ENCODE assay signal across 8 cellular contexts in genomic region chr10:132592790-132593788, GRCh38. TPM values are rescaled to one million over a fixed set of nuclear protein-coding genes. Genes with fewer than 3 reads are reported as not detected.
DNase-seq lines count a peak whose midpoint lies in the region; ATAC-seq and TF ChIP-seq lines count a peak whose summit lies in the region.

No MANE protein-coding gene starts in this region.

- no peak overlapping the region for H3K4me3 Mint-ChIP-seq in WTC11
- no peak overlapping the region for H3K4me3 Mint-ChIP-seq in nephron

- POLR2A ChIA-PET in WTC11 (lab: Charles Lee): no interaction called here

- peaks cover 9% of the 10 kb centered on the region for H3K9me3 Mint-ChIP-seq in WTC11
- H3K9me3 Mint-ChIP-seq in nephron: no peaks in the 10 kb centered on the region

- CTCF ChIA-PET in WTC11 (lab: Charles Lee): interaction anchor here (2.1 to 2.2 kb wide), 2 partner anchors 14 to 129 kb away, joined by 11 to 17 read pairs; no protein-coding TSS in a partner anchor

- H3K4me1 Mint-ChIP-seq in WTC11 (peaks cover 13% of the 10 kb centered on the region), nephron (peaks cover 56% of the 10 kb centered on the region)

- H3K27me3 Mint-ChIP-seq in WTC11 (ENCODE audit: low read depth): peaks cover 6% of the 10 kb centered on the region; the same call in 1 of the 2 replicates
- H3K27me3 Mint-ChIP-seq in nephron (ENCODE audit: low read depth): no peaks in the 10 kb centered on the region

- DNase-seq in WTC11 (ENCODE audit: low spot score) (peak; percentile 1), DMS53 (lab: John Stamatoyannopoulos, UW) (no peak), NCI-H128 (lab: John Stamatoyannopoulos, UW; ENCODE audit: unreplicated experiment) (no peak), NCI-H2107 (lab: John Stamatoyannopoulos, UW) (no peak)

- H3K27ac Mint-ChIP-seq in WTC11: no peak overlapping the region
- peak overlapping the region; percentile 12 to 41 (median 16) for H3K27ac Mint-ChIP-seq in nephron

- TF ChIP-seq CTCF in WTC11 (IDR thresholded peaks at IDR 0.05): no peak
- TF ChIP-seq CTCF in nephron (IDR thresholded peaks at IDR 0.05; ENCODE audit: unreplicated experiment in 3 of 3): no peak

- peak; percentile 55 for ATAC-seq in GM19023 (IDR thresholded peaks at IDR 0.05; ENCODE audit: unreplicated experiment)
- ATAC-seq in HG02763 (IDR thresholded peaks at IDR 0.05; ENCODE audit: unreplicated experiment): peak; percentile 58
- ATAC-seq in WTC11: no peak
- no peak for ATAC-seq in SK-N-SH treated with all-trans-retinoic acid at 6 μM for 48 hours

- H3K36me3 Mint-ChIP-seq in WTC11 (no peaks in the 10 kb centered on the region), nephron (ENCODE audit: low read depth) (peaks cover 3% of the 10 kb centered on the region)

TF ChIP-seq in WTC11, 78 proteins besides CTCF, POLR2A, EP300 and RAD21:
- TF ChIP-seq GRHL2 (CRISPR knock-in tag; IDR thresholded peaks at IDR 0.05; ENCODE audit: insufficient replicate concordance, severe bottlenecking) (no peak), NFATC4 (CRISPR knock-in tag; IDR thresholded peaks at IDR 0.05) (no peak)

TF ChIP-seq in SK-N-SH treated with all-trans-retinoic acid at 6 μM for 48 hours, 23 proteins besides CTCF, POLR2A, EP300 and RAD21:
- TF ChIP-seq OSR1 (CRISPR knock-in tag; IDR thresholded peaks at IDR 0.05) (no peak), CREB5 (CRISPR knock-in tag; IDR thresholded peaks at IDR 0.05; ENCODE audit: low read depth) (no peak), ESRRG (CRISPR knock-in tag; IDR thresholded peaks at IDR 0.05) (no peak), ZNF8 (CRISPR knock-in tag; IDR thresholded peaks at IDR 0.05) (no peak), ZC3H10 (CRISPR knock-in tag; IDR thresholded peaks at IDR 0.05) (no peak), CSRNP3 (CRISPR knock-in tag; IDR thresholded peaks at IDR 0.05) (no peak), TCF4 (CRISPR knock-in tag; IDR thresholded peaks at IDR 0.05; ENCODE audit: borderline replicate concordance) (no peak), ZNF70 (CRISPR knock-in tag; IDR thresholded peaks at IDR 0.05) (no peak), TOX (CRISPR knock-in tag; IDR thresholded peaks at IDR 0.05; ENCODE audit: borderline replicate concordance) (no peak), POU6F1 (CRISPR knock-in tag; IDR thresholded peaks at IDR 0.05; ENCODE audit: borderline replicate concordance, low read depth) (no peak), ZFP30 (CRISPR knock-in tag; IDR thresholded peaks at IDR 0.05) (no peak), SNAI2 (CRISPR knock-in tag; IDR thresholded peaks at IDR 0.05) (no peak), ISL1 (CRISPR knock-in tag; IDR thresholded peaks at IDR 0.05) (no peak), GLIS3 (CRISPR knock-in tag; IDR thresholded peaks at IDR 0.05) (no peak), ZFP3 (CRISPR knock-in tag; IDR thresholded peaks at IDR 0.05) (no peak)

RNA-seq across cellular contexts. Expression of gene INPP5A, which starts 55.5 kb away (rescaled TPM):
- 20.0 to 22.1 TPM (median 21.5 TPM) in 3 replicates for total RNA-seq in WTC11 (2021)

Comparison
In these comparisons a context has a peak if more than half of its experiments do, and no peak if none do; other contexts are left out.
1. ATAC-seq: peak in GM19023 (single experiment) and HG02763 (single experiment); none in WTC11 (single experiment) and SK-N-SH treated with all-trans-retinoic acid at 6 μM for 48 hours (single experiment).